In the genomic region with DNA sequence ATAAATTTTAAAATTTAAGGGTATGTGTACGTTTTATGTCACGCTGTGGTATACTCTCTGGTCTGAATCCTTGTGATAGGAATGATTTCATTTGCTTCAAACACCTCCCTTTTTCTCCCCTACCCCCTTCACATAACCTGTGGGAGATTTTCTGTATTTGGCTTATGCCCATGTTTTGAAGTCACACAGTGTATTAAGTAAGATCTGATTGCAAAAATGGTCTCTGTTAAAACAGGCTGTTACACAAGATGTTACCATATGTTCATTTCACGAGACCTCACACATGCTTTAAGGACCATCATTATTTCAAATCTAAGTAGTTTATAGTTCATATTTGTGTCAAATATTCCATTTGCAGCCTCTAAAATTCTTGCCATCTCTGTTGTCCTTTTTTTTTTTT, we compare ENCODE assay signal across 13 cellular contexts.
DNase-seq lines count a peak whose midpoint lies in the region; ATAC-seq and TF ChIP-seq lines count a peak whose summit lies in the region.
"Had no signal": no experiment of that assay in that cellular context is flagged by ENCODE, and none has a peak within 500 bp of the region (broad histone marks: within the 10 kb centered on the region; RNA-seq: fewer than 3 reads in every experiment).

No MANE protein-coding gene starts in this region.

- peaks cover 65% of the 10 kb centered on the region for H3K4me1 Mint-ChIP-seq in T-helper 2 cell treated with Interferon-gamma antibody and Interleukin-4, amounts not matched to agents 5 μg/mL and 100 μg/mL, for 36 hours (ENCODE audit: low read depth)

- TF ChIP-seq CTCF in NB4 (IDR thresholded peaks at IDR 0.05; ENCODE audit: low read depth, low read length) = no peak
- no peak for TF ChIP-seq CTCF in omental fat pad (IDR thresholded peaks at IDR 0.05)

- no peak for TF ChIP-seq POLR2A in NB4 (IDR thresholded peaks at IDR 0.05; ENCODE audit: extremely low read depth, insufficient read length)

- ATAC-seq in omental fat pad (ENCODE audit: low FRiP score) (peak; percentile 50), HG03175 (IDR thresholded peaks at IDR 0.05; ENCODE audit: unreplicated experiment) (no peak)
- ATAC-seq: Panc1 had no signal

- H3K4me3 ChIP-seq in NB4 (ENCODE audit: low read depth, low read length) = no peak overlapping the region

- H3K27ac Mint-ChIP-seq in T-helper 2 cell treated with Interferon-gamma antibody and Interleukin-4, amounts not matched to agents 5 μg/mL and 100 μg/mL, for 36 hours = peak overlapping the region; percentile 79
- H3K27ac Mint-ChIP-seq: nephron progenitor cell, type B pancreatic cell had no signal

- DNase-seq in T-helper 2 cell treated with Interferon-gamma antibody and Interleukin-4, amounts not matched to agents 5 μg/mL and 100 μg/mL, for 36 hours (ENCODE audit: low spot score) = no peak
- DNase-seq in T-helper 2 cell (no peak), NB4 (ENCODE audit: low read depth) (peak; percentile 58), amniotic epithelial cell (ENCODE audit: low read depth) (peak; percentile 83), omental fat pad (ENCODE audit: low spot score) (no peak), NCI-H2107 treated with DMSO at 0.1 percent for 48 hours (lab: John Stamatoyannopoulos, UW; ENCODE audit: unreplicated experiment) (no peak)
- no peak for DNase-seq in stimulated activated CD4-positive, alpha-beta T cell treated with anti-CD3 and anti-CD28 coated beads, Interleukin-12 subunit alpha, Interleukin-12 subunit beta, amount 100 ng/mL, for 4 hours
- DNase-seq: cerebellar nuclear complex; nephron progenitor cell; stimulated activated CD4-positive, alpha-beta T cell treated with anti-CD3 and anti-CD28 coated beads, Interleukin-2, amount 100 ng/mL, for 24 hours had no signal

- H3K27me3 Mint-ChIP-seq in T-helper 2 cell treated with Interferon-gamma antibody and Interleukin-4, amounts not matched to agents 5 μg/mL and 100 μg/mL, for 36 hours (ENCODE audit: low read depth) = no peaks in the 10 kb centered on the region
- H3K27me3 Mint-ChIP-seq: type B pancreatic cell had no signal

- no peaks in the 10 kb centered on the region for H3K9me3 Mint-ChIP-seq in T-helper 2 cell treated with Interferon-gamma antibody and Interleukin-4, amounts not matched to agents 5 μg/mL and 100 μg/mL, for 36 hours
- H3K9me3 Mint-ChIP-seq: nephron progenitor cell, type B pancreatic cell had no signal

- peaks cover 28% of the 10 kb centered on the region for H3K36me3 Mint-ChIP-seq in T-helper 2 cell treated with Interferon-gamma antibody and Interleukin-4, amounts not matched to agents 5 μg/mL and 100 μg/mL, for 36 hours (ENCODE audit: low read depth)

- peak overlapping the region; percentile 80 for H3K4me3 Mint-ChIP-seq in T-helper 2 cell treated with Interferon-gamma antibody and Interleukin-4, amounts not matched to agents 5 μg/mL and 100 μg/mL, for 36 hours
- H3K4me3 Mint-ChIP-seq: nephron progenitor cell, type B pancreatic cell had no signal

Comparison
In these comparisons a context has a peak if more than half of its experiments do, and no peak if none do; other contexts are left out.
1. DNase-seq: peak in NB4 (single experiment) and amniotic epithelial cell (single experiment); none in T-helper 2 cell treated with Interferon-gamma antibody and Interleukin-4, amounts not matched to agents 5 μg/mL and 100 μg/mL, for 36 hours (single experiment), T-helper 2 cell (0 of 5), omental fat pad (single experiment), stimulated activated CD4-positive, alpha-beta T cell treated with anti-CD3 and anti-CD28 coated beads, Interleukin-12 subunit alpha, Interleukin-12 subunit beta, amount 100 ng/mL, for 4 hours (single experiment) and NCI-H2107 treated with DMSO at 0.1 percent for 48 hours (single experiment).